ENCODE assay signal across 8 cellular contexts in genomic region chr1:40532844-40533424, GRCh38. TPM values are rescaled to one million over a fixed set of nuclear protein-coding genes. Genes with fewer than 3 reads are reported as not detected.
A peak's percentile ranks its signal among the peaks of the same experiment; 100 is the strongest.
DNase-seq lines count a peak whose midpoint lies in the region; ATAC-seq and TF ChIP-seq lines count a peak whose summit lies in the region.

No MANE protein-coding gene starts in this region.

- H3K27ac Mint-ChIP-seq in Caco-2 (ENCODE audit: unreplicated experiment), result no peak overlapping the region

- no peaks in the 10 kb centered on the region for H3K79me2 ChIP-seq in GM23248 (ENCODE audit: insufficient read depth)

- H3K27me3 Mint-ChIP-seq in Caco-2 (ENCODE audit: insufficient read depth, unreplicated experiment), result peaks cover 2% of the 10 kb centered on the region

- peak overlapping the region; percentile 98 for H3K4me2 ChIP-seq in GM23248 (ENCODE audit: unreplicated experiment)

- H4K20me1 ChIP-seq in GM23248 (ENCODE audit: insufficient read depth), result no peaks in the 10 kb centered on the region

- H3K27me3 ChIP-seq in Caco-2 (replicated peaks; ENCODE audit: control insufficient read depth, insufficient read depth, low read length) (no peaks in the 10 kb centered on the region), GM23248 (replicated peaks; ENCODE audit: insufficient read depth) (no peaks in the 10 kb centered on the region), gastroesophageal sphincter (no peaks in the 10 kb centered on the region)

- no peaks in the 10 kb centered on the region for H3K9me2 ChIP-seq in GM23248 (ENCODE audit: insufficient read depth)

- intact Hi-C loops in Caco-2 (cut with micrococcal nuclease; ENCODE audit: unreplicated experiment), result loop anchor here (5.0 kb wide), 1 partner anchor 134 kb away; the partner anchor contains the start of gene RIMS3

- no peaks in the 10 kb centered on the region for H3K4me1 Mint-ChIP-seq in Caco-2 (ENCODE audit: low read depth, unreplicated experiment)

- in situ Hi-C loops in GM23248 (cut with MboI), result no loop called here

- H3K36me3 ChIP-seq in Caco-2 (ENCODE audit: control insufficient read depth, insufficient read depth, low read length) (no peaks in the 10 kb centered on the region), GM23248 (ENCODE audit: low read depth) (no peaks in the 10 kb centered on the region), gastroesophageal sphincter (peaks cover 0 to 9% of the 10 kb centered on the region in 2 donors)

- peak overlapping the region; percentile 100 for H2AFZ ChIP-seq in GM23248

- POLR2A ChIA-PET in Caco-2 (lab: Charles Lee), result interaction anchor here (2.0 kb wide), 1 partner anchor 158 kb away, joined by 11 read pairs; the partner anchor contains the start of gene NFYC

- BruUV-seq in Caco-2 (replicated peaks; lab: Mats Ljungman, UMichigan), result no TSS peak

- peak overlapping the region; percentile 88 for H3K4me3 Mint-ChIP-seq in Caco-2 (ENCODE audit: unreplicated experiment)

- ATAC-seq in gastroesophageal sphincter, result no peak

- H3K9me3 ChIP-seq in Caco-2 (no peaks in the 10 kb centered on the region), GM23248 (ENCODE audit: low read depth) (no peaks in the 10 kb centered on the region), gastroesophageal sphincter (no peaks in the 10 kb centered on the region)

- CTCF ChIA-PET in Caco-2 (lab: Charles Lee), result no interaction called here

- no peak overlapping the region; the same call in 1 of the 2 replicates for H3K9ac ChIP-seq in GM23248

- peaks cover 15% of the 10 kb centered on the region for H3F3A ChIP-seq in GM23248 (ENCODE audit: insufficient read depth)

- no peak for TF ChIP-seq EP300 in gastroesophageal sphincter (IDR thresholded peaks at IDR 0.05)

- no peak overlapping the region for H3K4me3 ChIP-seq in Caco-2 (ENCODE audit: low read depth, low read length)
- peak overlapping the region; percentile 98 for H3K4me3 ChIP-seq in GM23248
- no peak overlapping the region for H3K4me3 ChIP-seq in gastroesophageal sphincter
- H3K4me3 ChIP-seq in skeletal muscle cell (ENCODE audit: low read depth, low read length), result no peak overlapping the region

- TF ChIP-seq CTCF in Caco-2 (IDR thresholded peaks at IDR 0.05; ENCODE audit: insufficient read depth in 1 of 2, low read depth in 1 of 2, low read length in 1 of 2, severe bottlenecking in 1 of 2, unreplicated experiment in 1 of 2) (peak; percentile 25 to 37), gastroesophageal sphincter (IDR thresholded peaks at IDR 0.05) (peak; percentile 34 to 54 (median 34))

- H3K9me3 Mint-ChIP-seq in Caco-2 (ENCODE audit: unreplicated experiment), result peaks cover 12% of the 10 kb centered on the region

- no peak for TF ChIP-seq POLR2A in gastroesophageal sphincter (IDR thresholded peaks at IDR 0.05)

- H3K27ac ChIP-seq in GM23248, result no peak overlapping the region
- H3K27ac ChIP-seq in gastroesophageal sphincter, result no peak overlapping the region

- peak; percentile 34 to 36 for DNase-seq in Caco-2
- DNase-seq in GM23248, result peak; percentile 66
- peak; percentile 56 for DNase-seq in NCI-H345 (lab: John Stamatoyannopoulos, UW)
- peak; percentile 4 to 26 for DNase-seq in activated CD4-positive, alpha-beta T cell treated with anti-CD3 and anti-CD28 coated beads, Interleukin-2, amount 50 U/mL, for 48 hours
- peak; percentile 4 for DNase-seq in skeletal muscle cell (ENCODE audit: low read depth)
- DNase-seq in ureter (ENCODE audit: low spot score), result no peak
- no peak for DNase-seq in activated CD8-positive, alpha-beta memory T cell treated with anti-CD3 and anti-CD28 coated beads for 24 hours

- 0 out of 2 replicates have a peak, but pooled peaks cover 6% of the 10 kb centered on the region for H3K4me1 ChIP-seq in Caco-2
- 0 out of 2 replicates have a peak, but pooled peaks cover 11% of the 10 kb centered on the region for H3K4me1 ChIP-seq in GM23248 (ENCODE audit: insufficient read depth)
- H3K4me1 ChIP-seq in gastroesophageal sphincter, result peaks cover 6 to 15% (median 10%) of the 10 kb centered on the region in 3 donors

- no peaks in the 10 kb centered on the region for H3K36me3 Mint-ChIP-seq in Caco-2 (ENCODE audit: insufficient read depth, unreplicated experiment)

RNA-seq across cellular contexts. Expression of gene ZNF684, which starts 1.5 kb away (rescaled TPM):
- 2.6 and 3.2 TPM in 2 replicates for total RNA-seq in Caco-2 (2022)
- 6.2 and 9.1 TPM in 2 replicates for total RNA-seq in GM23248 (2014; rRNA removed; shearing (Covaris generic))
- 2.8 and 3.3 TPM in 2 replicates for polyA plus RNA-seq in GM23248 (2016; fragmentation: Nextera tagmentation; extraction: Ambion mirVana)
- total RNA-seq in gastroesophageal sphincter, result 10 to 100 TPM in 1 of 4 donors, 1 to 10 TPM in 3; 2.3 to 11.5 (median 5.0) TPM
- 2.3 TPM for total RNA-seq in ureter

RNA-seq across cellular contexts. Expression of gene EXO5, which starts 24.4 kb away (rescaled TPM):
- total RNA-seq in Caco-2 (2022), result 6.4 and 9.1 TPM in 2 replicates
- 6.6 and 23.8 TPM in 2 replicates for total RNA-seq in GM23248 (2014; rRNA removed; shearing (Covaris generic))
- 8.6 and 11.2 TPM in 2 replicates for polyA plus RNA-seq in GM23248 (2016; fragmentation: Nextera tagmentation; extraction: Ambion mirVana)
- total RNA-seq in gastroesophageal sphincter, result 1 to 10 TPM; 5.4 to 8.8 (median 8.0) TPM
- 8.1 TPM for total RNA-seq in ureter

RNA-seq across cellular contexts. Expression of gene ZFP69, which starts 55.8 kb away (rescaled TPM):
- total RNA-seq in Caco-2 (2022), result 2.5 and 2.6 TPM in 2 replicates
- total RNA-seq in GM23248 (2014; rRNA removed; shearing (Covaris generic)), result 1.9 and 2.9 TPM in 2 replicates
- polyA plus RNA-seq in GM23248 (2016; fragmentation: Nextera tagmentation; extraction: Ambion mirVana), result 2.5 and 3.8 TPM in 2 replicates
- 1 to 10 TPM; 2.0 to 6.1 (median 4.2) TPM for total RNA-seq in gastroesophageal sphincter
- 5.8 TPM for total RNA-seq in ureter

Comparison
In these comparisons a context has a peak if more than half of its experiments do, and no peak if none do; other contexts are left out.
1. DNase-seq: peak in Caco-2 (2 of 2), GM23248 (single experiment), NCI-H345 (single experiment), activated CD4-positive, alpha-beta T cell treated with anti-CD3 and anti-CD28 coated beads, Interleukin-2, amount 50 U/mL, for 48 hours (2 of 2) and skeletal muscle cell (single experiment); none in ureter (single experiment) and activated CD8-positive, alpha-beta memory T cell treated with anti-CD3 and anti-CD28 coated beads for 24 hours (single experiment).